9 cellular contexts compared by ENCODE assay signal in genomic region chr5:32587067-32587551, GRCh38. TPM values are rescaled to one million over a fixed set of nuclear protein-coding genes. Genes with fewer than 3 reads are reported as not detected.
DNase-seq lines count a peak whose midpoint lies in the region; ATAC-seq, FAIRE-seq and TF ChIP-seq lines count a peak whose summit lies in the region.
"Had no signal": no experiment of that assay in that cellular context is flagged by ENCODE, and none has a peak within 500 bp of the region (broad histone marks: within the 10 kb centered on the region; RNA-seq: fewer than 3 reads in every experiment).

No MANE protein-coding gene starts in this region.

- H3K27ac Mint-ChIP-seq in activated CD4-positive, alpha-beta T cell treated with anti-CD3 and anti-CD28 coated beads, Interleukin-2, amount 10 ng/mL, durations not matched to agents 7 days and 5 days: peak overlapping the region; percentile 99
- peak overlapping the region; percentile 99 for H3K27ac Mint-ChIP-seq in activated CD8-positive, alpha-beta T cell treated with anti-CD3 and anti-CD28 coated beads for 36 hours

- intact Hi-C loops in activated CD8-positive, alpha-beta T cell treated with anti-CD3 and anti-CD28 coated beads for 36 hours (cut with micrococcal nuclease): loop anchor here (5.0 to 10.0 kb wide), 3 partner anchors 55 to 272 kb away; partner anchors contain the start of genes MTMR12 and ZFR
- intact Hi-C loops in stomach (cut with DNase I; ENCODE audit: low total_unique reads) (no loop called here), body of pancreas (cut with DNase I) (no loop called here), pancreas (cut with DNase I) (no loop called here)

- TF ChIP-seq CTCF in activated CD8-positive, alpha-beta T cell treated with anti-CD3 and anti-CD28 coated beads for 36 hours (IDR thresholded peaks at IDR 0.05): no peak
- TF ChIP-seq CTCF in hepatocyte (IDR thresholded peaks at IDR 0.05; ENCODE audit: poor library complexity): no peak
- TF ChIP-seq CTCF in stomach (IDR thresholded peaks at IDR 0.05): no peak
- no peak for TF ChIP-seq CTCF in body of pancreas (IDR thresholded peaks at IDR 0.05)
- TF ChIP-seq CTCF in pancreas (IDR thresholded peaks at IDR 0.05): no peak

- H3K9me3 Mint-ChIP-seq in activated CD4-positive, alpha-beta T cell treated with anti-CD3 and anti-CD28 coated beads, Interleukin-2, amount 10 ng/mL, durations not matched to agents 7 days and 5 days: no peaks in the 10 kb centered on the region
- no peaks in the 10 kb centered on the region for H3K9me3 Mint-ChIP-seq in activated CD8-positive, alpha-beta T cell treated with anti-CD3 and anti-CD28 coated beads for 36 hours

- peaks cover 5% of the 10 kb centered on the region for H3K4me1 ChIP-seq in hepatocyte (ENCODE audit: insufficient read depth)
- peaks cover 7 to 71% (median 35%) of the 10 kb centered on the region in 4 donors for H3K4me1 ChIP-seq in stomach
- H3K4me1 ChIP-seq in body of pancreas: peaks cover 9% of the 10 kb centered on the region
- peaks cover 0 to 7% (median 0%) of the 10 kb centered on the region in 3 donors for H3K4me1 ChIP-seq in pancreas

- CTCF ChIA-PET in activated CD4-positive, alpha-beta T cell treated with anti-CD3 and anti-CD28 coated beads, Interleukin-2, amount 10 ng/mL, durations not matched to agents 7 days and 5 days (lab: Charles Lee): interaction anchor here (3.3 kb wide), 1 partner anchor 98 kb away, joined by 20 read pairs; no protein-coding TSS in a partner anchor
- CTCF ChIA-PET in activated CD8-positive, alpha-beta T cell treated with anti-CD3 and anti-CD28 coated beads for 36 hours (lab: Charles Lee): interaction anchor here (5.6 kb wide), 1 partner anchor 98 kb away, joined by 182 read pairs; no protein-coding TSS in a partner anchor

- no peak for DNase-seq in activated CD4-positive, alpha-beta T cell treated with anti-CD3 and anti-CD28 coated beads, Interleukin-2, amount 10 ng/mL, durations not matched to agents 7 days and 5 days
- DNase-seq in activated CD4-positive, alpha-beta T cell treated with anti-CD3 and anti-CD28 coated beads for 1 hour: no peak
- DNase-seq in activated CD8-positive, alpha-beta T cell treated with anti-CD3 and anti-CD28 coated beads for 36 hours: no peak
- DNase-seq in hepatocyte (ENCODE audit: low spot score) (no peak), stomach (no peak), body of pancreas (no peak), pancreas (no peak), NCI-H2227 (lab: John Stamatoyannopoulos, UW; ENCODE audit: unreplicated experiment) (no peak)
- DNase-seq: activated CD4-positive, alpha-beta T cell treated with anti-CD3 and anti-CD28 coated beads, Interleukin-2, amount 50 U/mL, for 4 hours had no signal

- peaks cover 52% of the 10 kb centered on the region for H4K20me1 ChIP-seq in hepatocyte (ENCODE audit: insufficient read depth, poor library complexity, severe bottlenecking)

- H2AFZ ChIP-seq in hepatocyte: no peak overlapping the region

- H3K4me3 Mint-ChIP-seq in activated CD4-positive, alpha-beta T cell treated with anti-CD3 and anti-CD28 coated beads, Interleukin-2, amount 10 ng/mL, durations not matched to agents 7 days and 5 days: peak overlapping the region; percentile 93
- peak overlapping the region; percentile 97 for H3K4me3 Mint-ChIP-seq in activated CD8-positive, alpha-beta T cell treated with anti-CD3 and anti-CD28 coated beads for 36 hours

- ATAC-seq in activated CD8-positive, alpha-beta T cell treated with anti-CD3 and anti-CD28 coated beads for 36 hours: no peak
- ATAC-seq in body of pancreas (no peak), pancreas (no peak)

- H3K36me3 Mint-ChIP-seq in activated CD4-positive, alpha-beta T cell treated with anti-CD3 and anti-CD28 coated beads, Interleukin-2, amount 10 ng/mL, durations not matched to agents 7 days and 5 days (ENCODE audit: low read depth): peaks cover 29% of the 10 kb centered on the region
- H3K36me3 Mint-ChIP-seq in activated CD8-positive, alpha-beta T cell treated with anti-CD3 and anti-CD28 coated beads for 36 hours (ENCODE audit: low read depth): peaks cover 40% of the 10 kb centered on the region

- H3K4me2 ChIP-seq in hepatocyte: peak overlapping the region; percentile 79

- no peaks in the 10 kb centered on the region for H3K27me3 ChIP-seq in hepatocyte
- no peaks in the 10 kb centered on the region for H3K27me3 ChIP-seq in stomach
- H3K27me3 ChIP-seq in body of pancreas: no peaks in the 10 kb centered on the region
- H3K27me3 ChIP-seq in pancreas: no peaks in the 10 kb centered on the region

- 75% methylated on average over 6 of the region's 6 CpGs for WGBS in hepatocyte (ENCODE audit: low lambda C conversion rate, missing lambda C conversion rate)
- 60 to 66% (median 62%) methylated on average over 6 of the region's 6 CpGs for WGBS in stomach, 5 donors
- 73 to 81% methylated on average over 6 of the region's 6 CpGs for WGBS in body of pancreas, 2 donors
- 80 to 86% methylated on average over 6 of the region's 6 CpGs for WGBS in pancreas, 2 donors

- H3K4me1 Mint-ChIP-seq in activated CD4-positive, alpha-beta T cell treated with anti-CD3 and anti-CD28 coated beads, Interleukin-2, amount 10 ng/mL, durations not matched to agents 7 days and 5 days: peaks cover 69% of the 10 kb centered on the region
- peaks cover 59% of the 10 kb centered on the region for H3K4me1 Mint-ChIP-seq in activated CD8-positive, alpha-beta T cell treated with anti-CD3 and anti-CD28 coated beads for 36 hours (ENCODE audit: low read depth)

- POLR2A ChIA-PET in activated CD4-positive, alpha-beta T cell treated with anti-CD3 and anti-CD28 coated beads, Interleukin-2, amount 10 ng/mL, durations not matched to agents 7 days and 5 days (lab: Charles Lee): interaction anchor here (0.6 kb wide), 1 partner anchor 303 kb away, joined by 5 read pairs; no protein-coding TSS in a partner anchor
- POLR2A ChIA-PET in activated CD8-positive, alpha-beta T cell treated with anti-CD3 and anti-CD28 coated beads for 36 hours (lab: Charles Lee): no interaction called here

- H3K4me3 ChIP-seq in hepatocyte: peak overlapping the region; percentile 80
- peak overlapping the region in 3 of 4 donors; percentile 84 to 95 (median 91) for H3K4me3 ChIP-seq in stomach
- no peak overlapping the region for H3K4me3 ChIP-seq in body of pancreas
- peak overlapping the region in 1 of 4 donors; percentile 98 for H3K4me3 ChIP-seq in pancreas

- no peak overlapping the region for H3K27ac ChIP-seq in hepatocyte
- peak overlapping the region in 3 of 5 donors; percentile 98 to 100 (median 100) for H3K27ac ChIP-seq in stomach
- H3K27ac ChIP-seq in body of pancreas: no peak overlapping the region
- no peak overlapping the region for H3K27ac ChIP-seq in pancreas

- no peak for TF ChIP-seq EP300 in stomach (IDR thresholded peaks at IDR 0.05)

- no peaks in the 10 kb centered on the region for H3K27me3 Mint-ChIP-seq in activated CD4-positive, alpha-beta T cell treated with anti-CD3 and anti-CD28 coated beads, Interleukin-2, amount 10 ng/mL, durations not matched to agents 7 days and 5 days
- H3K27me3 Mint-ChIP-seq in activated CD8-positive, alpha-beta T cell treated with anti-CD3 and anti-CD28 coated beads for 36 hours: peaks cover 1% of the 10 kb centered on the region

- H3K9me3 ChIP-seq in hepatocyte (ENCODE audit: low read depth): no peaks in the 10 kb centered on the region
- H3K9me3 ChIP-seq in stomach: peaks cover 0 to 9% (median 0%) of the 10 kb centered on the region in 4 donors
- no peaks in the 10 kb centered on the region for H3K9me3 ChIP-seq in body of pancreas
- H3K9me3 ChIP-seq in pancreas: no peaks in the 10 kb centered on the region

- TF ChIP-seq POLR2A in stomach (IDR thresholded peaks at IDR 0.05) (no peak), body of pancreas (IDR thresholded peaks at IDR 0.05) (no peak)

- H3K36me3 ChIP-seq in hepatocyte (replicated peaks; ENCODE audit: insufficient read depth, low read depth) (peaks cover 3% of the 10 kb centered on the region), stomach (peaks cover 13 to 35% (median 32%) of the 10 kb centered on the region in 4 donors), body of pancreas (replicated peaks in 1 of 2; ENCODE audit: insufficient read depth in 1 of 2, low read depth in 2 of 2) (peaks cover 0 to 10% of the 10 kb centered on the region in 2 donors), pancreas (peaks cover 0 to 13% (median 4%) of the 10 kb centered on the region in 3 donors)

- peaks cover 55% of the 10 kb centered on the region for H3K79me2 ChIP-seq in hepatocyte

- FAIRE-seq in pancreas (lab: Jason Lieb, UNC): no peak

- no peaks in the 10 kb centered on the region for H3K9me2 ChIP-seq in hepatocyte (replicated peaks; ENCODE audit: insufficient read depth)

RNA-seq across cellular contexts. Expression of gene SUB1, which starts 1.8 kb away (rescaled TPM):
- 100 to 1,000 TPM; 430 to 446 TPM for total RNA-seq in activated CD4-positive, alpha-beta T cell treated with anti-CD3 and anti-CD28 coated beads, Interleukin-2, amount 10 ng/mL, durations not matched to agents 7 days and 5 days
- 100 to 1,000 TPM; 403 to 431 TPM for total RNA-seq in activated CD8-positive, alpha-beta T cell treated with anti-CD3 and anti-CD28 coated beads for 36 hours
- total RNA-seq in hepatocyte (340 and 347 TPM in 2 replicates), stomach (100 to 1,000 TPM in 2 of 5 donors, 10 to 100 TPM in 3; 42.0 to 167 (median 77.1) TPM), body of pancreas (100 to 1,000 TPM in 1 of 2 donors, 10 to 100 TPM in 1; 30.1 to 168 TPM), pancreas (10 to 100 TPM; 42.5 to 91.7 (median 62.2) TPM)
- polyA plus RNA-seq in hepatocyte (394 and 419 TPM in 2 replicates), stomach (100 to 1,000 TPM; 135 to 198 (median 192) TPM), pancreas (10 to 100 TPM; 50.7 to 87.1 TPM)

Comparison
In these comparisons a context has a peak if more than half of its experiments do, and no peak if none do; other contexts are left out.
1. H3K27ac ChIP-seq: peak in stomach (3 of 5); none in hepatocyte (single experiment), body of pancreas (0 of 4) and pancreas (0 of 4).
2. H3K4me3 ChIP-seq: peak in hepatocyte (single experiment) and stomach (3 of 4); none in body of pancreas (0 of 2).